ENCODE assay signal across 8 cellular contexts in the genomic region with DNA sequence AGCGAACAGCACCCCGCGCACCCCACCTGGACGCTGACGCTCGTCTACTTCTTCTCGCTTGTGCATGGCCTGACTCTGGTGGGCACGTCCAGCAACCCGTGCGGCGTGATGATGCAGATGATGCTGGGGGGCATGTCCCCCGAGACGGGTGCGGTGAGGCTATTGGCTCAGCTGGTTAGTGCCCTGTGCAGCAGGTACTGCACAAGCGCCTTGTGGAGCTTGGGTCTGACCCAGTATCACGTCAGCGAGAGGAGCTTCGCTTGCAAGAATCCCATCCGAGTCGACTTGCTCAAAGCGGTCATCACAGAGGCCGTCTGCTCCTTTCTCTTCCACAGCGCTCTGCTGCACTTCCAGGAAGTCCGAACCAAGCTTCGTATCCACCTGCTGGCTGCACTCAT. TPM values are rescaled to one million over a fixed set of nuclear protein-coding genes. Genes with fewer than 3 reads are reported as not detected.
DNase-seq lines count a peak whose midpoint lies in the region; ATAC-seq and TF ChIP-seq lines count a peak whose summit lies in the region.

No MANE protein-coding gene starts in this region.

- H3K27ac ChIP-seq in MM.1S (ENCODE audit: low read length) (peak overlapping the region; percentile 10; the same call in 1 of the 2 replicates), cardiac muscle cell (no peak overlapping the region)

- peak overlapping the region; percentile 100 for H3K4me2 ChIP-seq in MM.1S (ENCODE audit: low read depth, low read length)

- peaks cover 17% of the 10 kb centered on the region for H3K4me1 Mint-ChIP-seq in activated naive CD8-positive, alpha-beta T cell (ENCODE audit: low read depth)

- H2AFZ ChIP-seq in MM.1S (ENCODE audit: low read length), result peak overlapping the region; percentile 93

- H3K27me3 ChIP-seq in BE2C (no peaks in the 10 kb centered on the region; the same call in 1 of the 2 replicates), MM.1S (replicated peaks; ENCODE audit: insufficient read depth, low read length) (no peaks in the 10 kb centered on the region), cardiac muscle cell (no peaks in the 10 kb centered on the region)

- H4K20me1 ChIP-seq in MM.1S (ENCODE audit: insufficient read depth, low read length), result no peaks in the 10 kb centered on the region

- H3K4me1 ChIP-seq in BE2C, result peaks cover 5% of the 10 kb centered on the region; the same call in 1 of the 2 replicates
- peaks cover 8% of the 10 kb centered on the region; the same call in 1 of the 2 replicates for H3K4me1 ChIP-seq in MM.1S (ENCODE audit: low read length)
- peaks cover 6% of the 10 kb centered on the region for H3K4me1 ChIP-seq in cardiac muscle cell (ENCODE audit: low read depth)

- no peaks in the 10 kb centered on the region for H3K9me3 Mint-ChIP-seq in activated naive CD8-positive, alpha-beta T cell (ENCODE audit: low read depth)

- H3K9ac ChIP-seq in MM.1S (ENCODE audit: low read length), result peak overlapping the region; percentile 53; the same call in 1 of the 2 replicates

- H3K4me3 Mint-ChIP-seq in activated naive CD8-positive, alpha-beta T cell, result peak overlapping the region; percentile 91

- H3K4me3 ChIP-seq in BE2C (ENCODE audit: low read depth, low read length) (peak overlapping the region; percentile 77), MM.1S (ENCODE audit: low read length) (peak overlapping the region; percentile 78), cardiac muscle cell (peak overlapping the region; percentile 58)

- H3K36me3 ChIP-seq in BE2C (no peaks in the 10 kb centered on the region), MM.1S (replicated peaks; ENCODE audit: insufficient read depth, low read length) (no peaks in the 10 kb centered on the region), cardiac muscle cell (no peaks in the 10 kb centered on the region)

- DNase-seq in BE2C (no peak), MM.1S (peak; percentile 47), cardiac muscle cell (ENCODE audit: low read depth in 1 of 2, low spot score in 1 of 2) (peak; percentile 37 to 48), omental fat pad (ENCODE audit: low spot score) (no peak), ureter (ENCODE audit: low spot score) (no peak), SKM-1 treated with dmso at 0.1 percent for 144 hours (lab: John Stamatoyannopoulos, UW; ENCODE audit: unreplicated experiment) (no peak)

- no peak for TF ChIP-seq CTCF in BE2C (IDR thresholded peaks at IDR 0.05; ENCODE audit: low read depth, low read length)
- peak; percentile 14; the same call in 1 of the 2 replicates for TF ChIP-seq CTCF in MM.1S (IDR thresholded peaks at IDR 0.05; ENCODE audit: low read length)
- TF ChIP-seq CTCF in cardiac muscle cell (IDR thresholded peaks at IDR 0.05; ENCODE audit: low read depth, low read length), result no peak
- TF ChIP-seq CTCF in omental fat pad (IDR thresholded peaks at IDR 0.05), result no peak

- H3K27me3 Mint-ChIP-seq in activated naive CD8-positive, alpha-beta T cell, result peaks cover 2% of the 10 kb centered on the region

- H3K27ac Mint-ChIP-seq in activated naive CD8-positive, alpha-beta T cell, result peak overlapping the region; percentile 76

- H3K9me3 ChIP-seq in BE2C (no peaks in the 10 kb centered on the region), MM.1S (replicated peaks; ENCODE audit: insufficient read depth, low read length) (no peaks in the 10 kb centered on the region), cardiac muscle cell (ENCODE audit: low read depth) (no peaks in the 10 kb centered on the region)

- H3K9me2 ChIP-seq in MM.1S (replicated peaks; ENCODE audit: insufficient read depth, low read length), result no peaks in the 10 kb centered on the region

- no peaks in the 10 kb centered on the region for H3K36me3 Mint-ChIP-seq in activated naive CD8-positive, alpha-beta T cell

- H3K79me2 ChIP-seq in MM.1S (ENCODE audit: low read length), result no peaks in the 10 kb centered on the region

- ATAC-seq in GM19043 (IDR thresholded peaks at IDR 0.05; ENCODE audit: low read depth, unreplicated experiment), result peak; percentile 11
- peak; percentile 50 for ATAC-seq in omental fat pad (ENCODE audit: low FRiP score)

- peaks cover 10% of the 10 kb centered on the region for H3F3A ChIP-seq in MM.1S (ENCODE audit: insufficient read depth, low read length)

RNA-seq across cellular contexts. Expression of a gene that starts 0.4 kb away (rescaled TPM):
- polyA plus RNA-seq in BE2C (2012; ENCODE audit: insufficient read depth, insufficient read length, low read depth), result 1.1 TPM
- total RNA-seq in cardiac muscle cell (3.0 and 4.3 TPM in 2 replicates), omental fat pad (1 to 10 TPM in 2 of 4 donors, under 1 TPM in 2; 0.47 to 1.7 (median 0.93) TPM), ureter (0.34 TPM)
- polyA plus RNA-seq in cardiac muscle cell, result 2.7 and 5.1 TPM in 2 replicates

RNA-seq across cellular contexts. Expression of a gene that starts 47.4 kb away (rescaled TPM):
- polyA plus RNA-seq in BE2C (2012; ENCODE audit: insufficient read depth, insufficient read length, low read depth), result 181 TPM
- 122 and 152 TPM in 2 replicates for total RNA-seq in cardiac muscle cell
- polyA plus RNA-seq in cardiac muscle cell, result 122 and 142 TPM in 2 replicates
- 100 to 1,000 TPM in 1 of 4 donors, 10 to 100 TPM in 3; 34.7 to 104 (median 75.5) TPM for total RNA-seq in omental fat pad
- 108 TPM for total RNA-seq in ureter

Comparison
In these comparisons a context has a peak if more than half of its experiments do, and no peak if none do; other contexts are left out.
1. DNase-seq: peak in MM.1S (single experiment) and cardiac muscle cell (2 of 2); none in BE2C (single experiment), omental fat pad (single experiment), ureter (single experiment) and SKM-1 treated with dmso at 0.1 percent for 144 hours (single experiment).
2. Peak in every context shown above with its lines, with median percentiles within 50 percentile points of each other: H3K4me3 ChIP-seq.